Comparison of ENCODE assay signal across 24 cellular contexts in genomic region chr3:99690761-99691369, GRCh38. TPM values are rescaled to one million over a fixed set of nuclear protein-coding genes. Genes with fewer than 3 reads are reported as not detected.
DNase-seq lines count a peak whose midpoint lies in the region; ATAC-seq lines count a peak whose summit lies in the region.
"Had no signal": no experiment of that assay in that cellular context is flagged by ENCODE, and none has a peak within 500 bp of the region (broad histone marks: within the 10 kb centered on the region; RNA-seq: fewer than 3 reads in every experiment).

No MANE protein-coding gene starts in this region.

- H3K9me3 ChIP-seq in right cardiac atrium (ENCODE audit: control insufficient read depth, low read length), result no peaks in the 10 kb centered on the region
- H3K9me3 ChIP-seq: HAP-1, SJSA1 had no signal

- intact Hi-C loops in activated T-helper 1 cell treated with anti-CD3 and anti-CD28 coated beads, Interleukin-12 subunit alpha, Interleukin-12 subunit beta, Interleukin-2, Interleukin-4 antibody, amounts not matched to agents 30 ng/mL and 10 ng/mL and 1 ng/mL, durations not matched to agents 14 hours and 24 hours and 36 hours (cut with micrococcal nuclease), result no loop called here
- intact Hi-C loops in right cardiac atrium (cut with DNase I), result no loop called here

- DNase-seq in NCI-H69 (lab: John Stamatoyannopoulos, UW) (peak; percentile 7), dermis blood vessel endothelial cell (peak; percentile 50), HPDE6-E6E7 (ENCODE audit: extremely low spot score) (no peak), right cardiac atrium (no peak)
- no peak for DNase-seq in activated effector memory CD4-positive, alpha-beta T cell treated with Interleukin-2 at 50 U/mL for 16 hours
- DNase-seq in activated T-helper 1 cell treated with anti-CD3 and anti-CD28 coated beads, Interleukin-12 subunit alpha, Interleukin-12 subunit beta, Interleukin-2, Interleukin-4 antibody, amounts not matched to agents 30 ng/mL and 10 ng/mL and 1 ng/mL, durations not matched to agents 14 hours and 24 hours and 36 hours (ENCODE audit: low spot score), result no peak
- DNase-seq: C1 segment of cervical spinal cord; CD4-positive, alpha-beta memory T cell; COR-L47; DMS53; GM23248; HFFc6; MM.1S; NCI-H2029; NCI-H2227 treated with DMSO at 0.1 percent for 48 hours; NCI-H510A; PC-3 had no signal

- H3K4me3 Mint-ChIP-seq in activated T-helper 1 cell treated with anti-CD3 and anti-CD28 coated beads, Interleukin-12 subunit alpha, Interleukin-12 subunit beta, Interleukin-2, Interleukin-4 antibody, amounts not matched to agents 30 ng/mL and 10 ng/mL and 1 ng/mL, durations not matched to agents 14 hours and 24 hours and 36 hours, result no peak overlapping the region
- H3K4me3 Mint-ChIP-seq: CD4-positive, alpha-beta memory T cell; HFFc6; IgD-negative memory B cell had no signal

- no peak overlapping the region for H3K27ac Mint-ChIP-seq in activated T-helper 1 cell treated with anti-CD3 and anti-CD28 coated beads, Interleukin-12 subunit alpha, Interleukin-12 subunit beta, Interleukin-2, Interleukin-4 antibody, amounts not matched to agents 30 ng/mL and 10 ng/mL and 1 ng/mL, durations not matched to agents 14 hours and 24 hours and 36 hours
- H3K27ac Mint-ChIP-seq: CD4-positive, alpha-beta memory T cell; HFFc6; IgD-negative memory B cell had no signal

- H3K36me3 Mint-ChIP-seq in activated T-helper 1 cell treated with anti-CD3 and anti-CD28 coated beads, Interleukin-12 subunit alpha, Interleukin-12 subunit beta, Interleukin-2, Interleukin-4 antibody, amounts not matched to agents 30 ng/mL and 10 ng/mL and 1 ng/mL, durations not matched to agents 14 hours and 24 hours and 36 hours (ENCODE audit: low read depth), result no peaks in the 10 kb centered on the region
- H3K36me3 Mint-ChIP-seq: CD4-positive, alpha-beta memory T cell; IgD-negative memory B cell had no signal

- ATAC-seq in GM18868 (IDR thresholded peaks at IDR 0.05; ENCODE audit: unreplicated experiment) (peak; percentile 41), right cardiac atrium (no peak)
- ATAC-seq: PC-3, Right ventricle myocardium inferior had no signal

- no peaks in the 10 kb centered on the region for H3K4me1 Mint-ChIP-seq in activated T-helper 1 cell treated with anti-CD3 and anti-CD28 coated beads, Interleukin-12 subunit alpha, Interleukin-12 subunit beta, Interleukin-2, Interleukin-4 antibody, amounts not matched to agents 30 ng/mL and 10 ng/mL and 1 ng/mL, durations not matched to agents 14 hours and 24 hours and 36 hours (ENCODE audit: low read depth)
- H3K4me1 Mint-ChIP-seq: CD4-positive, alpha-beta memory T cell; IgD-negative memory B cell had no signal

- H3K4me1 ChIP-seq in right cardiac atrium (ENCODE audit: control insufficient read depth, insufficient read depth, low read length), result no peaks in the 10 kb centered on the region
- H3K4me1 ChIP-seq: HAP-1, SJSA1 had no signal

- H3K27ac ChIP-seq in right cardiac atrium (ENCODE audit: low read length), result no peak overlapping the region
- H3K27ac ChIP-seq: GM23248, KMS-11, SJSA1 had no signal

- no peaks in the 10 kb centered on the region for H3K27me3 Mint-ChIP-seq in activated T-helper 1 cell treated with anti-CD3 and anti-CD28 coated beads, Interleukin-12 subunit alpha, Interleukin-12 subunit beta, Interleukin-2, Interleukin-4 antibody, amounts not matched to agents 30 ng/mL and 10 ng/mL and 1 ng/mL, durations not matched to agents 14 hours and 24 hours and 36 hours (ENCODE audit: insufficient read depth)

- WGBS in right cardiac atrium, result 68% methylated on average over 4 of the region's 4 CpGs

- H3K9me3 Mint-ChIP-seq in activated T-helper 1 cell treated with anti-CD3 and anti-CD28 coated beads, Interleukin-12 subunit alpha, Interleukin-12 subunit beta, Interleukin-2, Interleukin-4 antibody, amounts not matched to agents 30 ng/mL and 10 ng/mL and 1 ng/mL, durations not matched to agents 14 hours and 24 hours and 36 hours, result no peaks in the 10 kb centered on the region
- H3K9me3 Mint-ChIP-seq: CD4-positive, alpha-beta memory T cell; HFFc6; IgD-negative memory B cell had no signal

- H3K4me3 ChIP-seq in right cardiac atrium (ENCODE audit: low read length), result no peak overlapping the region
- H3K4me3 ChIP-seq: GM23248, HAP-1, SJSA1 had no signal

- H3K27me3 ChIP-seq in right cardiac atrium (ENCODE audit: control insufficient read depth, insufficient read depth), result no peaks in the 10 kb centered on the region
- H3K27me3 ChIP-seq: SJSA1 had no signal

RNA-seq across cellular contexts. Expression of gene COL8A1, which starts 52.5 kb away (rescaled TPM):
- total RNA-seq in dermis blood vessel endothelial cell (263 and 653 TPM in 2 replicates), right cardiac atrium (10 to 100 TPM; 28.9 to 57.5 (median 34.6) TPM)
- 0.08 TPM in 1 of 2 replicates, not detected in the other for total RNA-seq in activated T-helper 1 cell treated with anti-CD3 and anti-CD28 coated beads, Interleukin-12 subunit alpha, Interleukin-12 subunit beta, Interleukin-2, Interleukin-4 antibody, amounts not matched to agents 30 ng/mL and 10 ng/mL and 1 ng/mL, durations not matched to agents 14 hours and 24 hours and 36 hours
- 16.5 TPM for polyA plus RNA-seq in right cardiac atrium
- total RNA-seq: CD4-positive, alpha-beta memory T cell; G401 had no signal
- polyA plus RNA-seq: CD4-positive, alpha-beta memory T cell; IgD-negative memory B cell had no signal

Comparison
In these comparisons a context has a peak if more than half of its experiments do, and no peak if none do; other contexts are left out.
1. DNase-seq: peak in NCI-H69 (single experiment) and dermis blood vessel endothelial cell (single experiment); none in activated effector memory CD4-positive, alpha-beta T cell treated with Interleukin-2 at 50 U/mL for 16 hours (single experiment), activated T-helper 1 cell treated with anti-CD3 and anti-CD28 coated beads, Interleukin-12 subunit alpha, Interleukin-12 subunit beta, Interleukin-2, Interleukin-4 antibody, amounts not matched to agents 30 ng/mL and 10 ng/mL and 1 ng/mL, durations not matched to agents 14 hours and 24 hours and 36 hours (single experiment), HPDE6-E6E7 (single experiment) and right cardiac atrium (0 of 3).
2. RNA of gene COL8A1, which starts 52.5 kb away (total RNA-seq): 263 to 653 TPM in dermis blood vessel endothelial cell and 28.9 to 57.5 TPM in right cardiac atrium; 0.08 TPM in activated T-helper 1 cell treated with anti-CD3 and anti-CD28 coated beads, Interleukin-12 subunit alpha, Interleukin-12 subunit beta, Interleukin-2, Interleukin-4 antibody, amounts not matched to agents 30 ng/mL and 10 ng/mL and 1 ng/mL, durations not matched to agents 14 hours and 24 hours and 36 hours; every median in the first group is over 10 times any median in the second.